2 cellular contexts compared by ENCODE assay signal in the genomic region with DNA sequence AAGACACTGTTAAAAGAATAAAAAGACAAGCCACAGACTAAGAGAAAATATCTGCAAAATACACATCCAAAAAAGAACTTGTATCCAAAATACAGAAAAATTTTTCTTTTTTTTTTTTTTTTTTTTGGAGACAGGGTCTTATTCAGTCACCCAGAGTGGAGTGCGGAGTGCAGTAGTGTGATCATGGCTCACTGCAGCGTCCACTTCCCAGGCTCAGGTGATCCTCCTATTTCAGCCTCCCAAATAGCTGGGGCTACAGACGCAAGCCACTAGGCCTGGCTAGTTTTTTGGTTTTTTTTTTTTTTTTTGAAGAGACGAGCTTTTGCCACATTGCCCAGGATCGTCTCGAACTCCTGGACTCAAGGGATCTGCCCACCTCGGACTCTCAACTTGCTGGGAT.
TF ChIP-seq lines count a peak whose summit lies in the region.

No MANE protein-coding gene starts in this region.

TF ChIP-seq in SK-N-SH, 30 proteins besides CTCF, POLR2A, EP300 and RAD21 (continued from another document):
- TF ChIP-seq CHD2 (IDR thresholded peaks at IDR 0.05; ENCODE audit: low read length, partially characterized antibody) (no peak), SIN3A (IDR thresholded peaks at IDR 0.05; ENCODE audit: borderline replicate concordance, low read depth, low read length) (no peak), FOXM1 (IDR thresholded peaks at IDR 0.05; ENCODE audit: low read depth) (no peak), GATA2 (CRISPR knock-in tag; IDR thresholded peaks at IDR 0.05) (no peak), NFIC (IDR thresholded peaks at IDR 0.05; ENCODE audit: borderline replicate concordance) (no peak), GABPA (IDR thresholded peaks at IDR 0.05; ENCODE audit: low read depth) (no peak), EZH2phosphoT487 (IDR thresholded peaks at IDR 0.05; ENCODE audit: borderline replicate concordance, low read depth) (no peak), TAF1 (IDR thresholded peaks at IDR 0.05; ENCODE audit: borderline replicate concordance, low read depth, low read length) (no peak), NRF1 (IDR thresholded peaks at IDR 0.05; ENCODE audit: low read depth, low read length) (no peak), FOXJ3 (CRISPR knock-in tag; IDR thresholded peaks at IDR 0.05) (no peak), SMC3 (IDR thresholded peaks at IDR 0.05; ENCODE audit: low read depth, low read length) (no peak), MXI1 (IDR thresholded peaks at IDR 0.05; ENCODE audit: low read depth, low read length) (no peak), JUND (IDR thresholded peaks at IDR 0.05) (no peak), ELF1 (IDR thresholded peaks at IDR 0.05) (no peak)
- TF ChIP-seq, protein P1, sequence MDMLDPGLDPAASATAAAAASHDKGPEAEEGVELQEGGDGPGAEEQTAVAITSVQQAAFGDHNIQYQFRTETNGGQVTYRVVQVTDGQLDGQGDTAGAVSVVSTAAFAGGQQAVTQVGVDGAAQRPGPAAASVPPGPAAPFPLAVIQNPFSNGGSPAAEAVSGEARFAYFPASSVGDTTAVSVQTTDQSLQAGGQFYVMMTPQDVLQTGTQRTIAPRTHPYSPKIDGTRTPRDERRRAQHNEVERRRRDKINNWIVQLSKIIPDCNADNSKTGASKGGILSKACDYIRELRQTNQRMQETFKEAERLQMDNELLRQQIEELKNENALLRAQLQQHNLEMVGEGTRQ (IDR thresholded peaks at IDR 0.05; ENCODE audit: borderline replicate concordance, low read depth, low read length) = no peak
- TF ChIP-seq, protein P2, sequence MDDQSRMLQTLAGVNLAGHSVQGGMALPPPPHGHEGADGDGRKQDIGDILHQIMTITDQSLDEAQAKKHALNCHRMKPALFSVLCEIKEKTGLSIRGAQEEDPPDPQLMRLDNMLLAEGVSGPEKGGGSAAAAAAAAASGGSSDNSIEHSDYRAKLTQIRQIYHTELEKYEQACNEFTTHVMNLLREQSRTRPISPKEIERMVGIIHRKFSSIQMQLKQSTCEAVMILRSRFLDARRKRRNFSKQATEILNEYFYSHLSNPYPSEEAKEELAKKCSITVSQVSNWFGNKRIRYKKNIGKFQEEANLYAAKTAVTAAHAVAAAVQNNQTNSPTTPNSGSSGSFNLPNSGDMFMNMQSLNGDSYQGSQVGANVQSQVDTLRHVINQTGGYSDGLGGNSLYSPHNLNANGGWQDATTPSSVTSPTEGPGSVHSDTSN (IDR thresholded peaks at IDR 0.05) = no peak

TF ChIP-seq in SK-N-SH treated with all-trans-retinoic acid at 6 μM for 48 hours, 23 proteins besides CTCF, POLR2A, EP300 and RAD21 (continued from another document):
- TF ChIP-seq SNAI2 (CRISPR knock-in tag; IDR thresholded peaks at IDR 0.05) (no peak), TOX (CRISPR knock-in tag; IDR thresholded peaks at IDR 0.05; ENCODE audit: borderline replicate concordance) (no peak), PPARA (CRISPR knock-in tag; IDR thresholded peaks at IDR 0.05; ENCODE audit: borderline replicate concordance) (no peak), ISL1 (CRISPR knock-in tag; IDR thresholded peaks at IDR 0.05) (no peak), ZFP30 (CRISPR knock-in tag; IDR thresholded peaks at IDR 0.05) (no peak), ZC3H10 (CRISPR knock-in tag; IDR thresholded peaks at IDR 0.05) (no peak)
- TF ChIP-seq, protein P3, sequence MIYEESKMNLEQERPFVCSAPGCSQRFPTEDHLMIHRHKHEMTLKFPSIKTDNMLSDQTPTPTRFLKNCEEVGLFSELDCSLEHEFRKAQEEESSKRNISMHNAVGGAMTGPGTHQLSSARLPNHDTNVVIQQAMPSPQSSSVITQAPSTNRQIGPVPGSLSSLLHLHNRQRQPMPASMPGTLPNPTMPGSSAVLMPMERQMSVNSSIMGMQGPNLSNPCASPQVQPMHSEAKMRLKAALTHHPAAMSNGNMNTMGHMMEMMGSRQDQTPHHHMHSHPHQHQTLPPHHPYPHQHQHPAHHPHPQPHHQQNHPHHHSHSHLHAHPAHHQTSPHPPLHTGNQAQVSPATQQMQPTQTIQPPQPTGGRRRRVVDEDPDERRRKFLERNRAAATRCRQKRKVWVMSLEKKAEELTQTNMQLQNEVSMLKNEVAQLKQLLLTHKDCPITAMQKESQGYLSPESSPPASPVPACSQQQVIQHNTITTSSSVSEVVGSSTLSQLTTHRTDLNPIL (CRISPR knock-in tag; IDR thresholded peaks at IDR 0.05; ENCODE audit: low read depth) = no peak
- TF ChIP-seq, protein P4, sequence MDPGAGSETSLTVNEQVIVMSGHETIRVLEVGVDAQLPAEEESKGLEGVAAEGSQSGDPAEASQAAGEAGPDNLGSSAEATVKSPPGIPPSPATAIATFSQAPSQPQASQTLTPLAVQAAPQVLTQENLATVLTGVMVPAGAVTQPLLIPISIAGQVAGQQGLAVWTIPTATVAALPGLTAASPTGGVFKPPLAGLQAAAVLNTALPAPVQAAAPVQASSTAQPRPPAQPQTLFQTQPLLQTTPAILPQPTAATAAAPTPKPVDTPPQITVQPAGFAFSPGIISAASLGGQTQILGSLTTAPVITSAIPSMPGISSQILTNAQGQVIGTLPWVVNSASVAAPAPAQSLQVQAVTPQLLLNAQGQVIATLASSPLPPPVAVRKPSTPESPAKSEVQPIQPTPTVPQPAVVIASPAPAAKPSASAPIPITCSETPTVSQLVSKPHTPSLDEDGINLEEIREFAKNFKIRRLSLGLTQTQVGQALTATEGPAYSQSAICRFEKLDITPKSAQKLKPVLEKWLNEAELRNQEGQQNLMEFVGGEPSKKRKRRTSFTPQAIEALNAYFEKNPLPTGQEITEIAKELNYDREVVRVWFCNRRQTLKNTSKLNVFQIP (CRISPR knock-in tag; IDR thresholded peaks at IDR 0.05; ENCODE audit: borderline replicate concordance, low read depth) = no peak
